15 cellular contexts compared by ENCODE assay signal in genomic region chr3:58799271-58799670, GRCh38.
A peak's percentile ranks its signal among the peaks of the same experiment; 100 is the strongest.
DNase-seq lines count a peak whose midpoint lies in the region; ATAC-seq and TF ChIP-seq lines count a peak whose summit lies in the region.
"Had no signal": no experiment of that assay in that cellular context is flagged by ENCODE, and none has a peak within 500 bp of the region (broad histone marks: within the 10 kb centered on the region; RNA-seq: fewer than 3 reads in every experiment).

No MANE protein-coding gene starts in this region.

- H3K27ac ChIP-seq in 22Rv1: no peak overlapping the region
- H3K27ac ChIP-seq: A549 had no signal

- H3K27ac Mint-ChIP-seq in WTC11 (no peak overlapping the region), nephron progenitor cell (peak overlapping the region; percentile 39)
- H3K27ac Mint-ChIP-seq: CD8-positive, alpha-beta T cell; HFFc6 had no signal

- TF ChIP-seq CTCF in 22Rv1 (IDR thresholded peaks at IDR 0.05) (0 out of 2 replicates have a peak, but pooled peaks have one; percentile 12), LNCaP clone FGC (IDR thresholded peaks at IDR 0.05; ENCODE audit: control insufficient read depth, extremely low read depth, insufficient read depth) (peak; percentile 41), WTC11 (IDR thresholded peaks at IDR 0.05) (no peak), nephron progenitor cell (IDR thresholded peaks at IDR 0.05) (no peak)

- H3K27me3 Mint-ChIP-seq in WTC11 (ENCODE audit: low read depth) (no peaks in the 10 kb centered on the region), nephron progenitor cell (ENCODE audit: low read depth, poor library complexity) (no peaks in the 10 kb centered on the region)

- ATAC-seq in WTC11 (0 out of 2 replicates have a peak, but pooled peaks have one; percentile 38), esophagus mucosa (no peak)
- ATAC-seq: A549; CD8-positive, alpha-beta T cell had no signal

- H3K9me3 Mint-ChIP-seq in WTC11: no peaks in the 10 kb centered on the region
- H3K9me3 Mint-ChIP-seq in nephron progenitor cell: no peaks in the 10 kb centered on the region
- H3K9me3 Mint-ChIP-seq: CD14-positive monocyte; CD8-positive, alpha-beta T cell; HFFc6 had no signal

- H3K4me1 Mint-ChIP-seq in WTC11 (peaks cover 13% of the 10 kb centered on the region), nephron progenitor cell (peaks cover 16% of the 10 kb centered on the region)

- H3K4me3 Mint-ChIP-seq in WTC11 (no peak overlapping the region), nephron progenitor cell (no peak overlapping the region)
- H3K4me3 Mint-ChIP-seq: CD14-positive monocyte; CD8-positive, alpha-beta T cell; HFFc6 had no signal

- H3K36me3 Mint-ChIP-seq in WTC11 (no peaks in the 10 kb centered on the region), nephron progenitor cell (ENCODE audit: low read depth) (peaks cover 13% of the 10 kb centered on the region)
- H3K36me3 Mint-ChIP-seq: CD14-positive monocyte; CD8-positive, alpha-beta T cell had no signal

- CTCF ChIA-PET in WTC11 (lab: Charles Lee): no interaction called here

- no peak overlapping the region for H3K4me3 ChIP-seq in LNCaP clone FGC (ENCODE audit: low read depth, low read length)
- H3K4me3 ChIP-seq: A549 had no signal

- POLR2A ChIA-PET in WTC11 (lab: Charles Lee): no interaction called here

- DNase-seq in LNCaP clone FGC (ENCODE audit: low read depth) (no peak), WTC11 (ENCODE audit: low spot score) (no peak), nephron progenitor cell (no peak), pons (ENCODE audit: low spot score) (no peak), AG20443 (ENCODE audit: low spot score) (no peak)
- DNase-seq: CD8-positive, alpha-beta T cell; COR-L47; DMS153; GF-D8; HCEC 1CT; HFFc6 had no signal

TF ChIP-seq in WTC11, 78 proteins besides CTCF, POLR2A, EP300 and RAD21:
- TF ChIP-seq FOXK1 (CRISPR knock-in tag; IDR thresholded peaks at IDR 0.05) (no peak), TCF7 (CRISPR knock-in tag; IDR thresholded peaks at IDR 0.05; ENCODE audit: low read depth) (no peak), ZNF396 (CRISPR knock-in tag; IDR thresholded peaks at IDR 0.05; ENCODE audit: borderline replicate concordance) (no peak), NFYB (CRISPR knock-in tag; conservative IDR thresholded peaks at IDR 0.05; ENCODE audit: low read depth) (no peak), CREM (CRISPR knock-in tag; IDR thresholded peaks at IDR 0.05) (no peak), TP53 (CRISPR knock-in tag; IDR thresholded peaks at IDR 0.05) (no peak), ZNF317 (CRISPR knock-in tag; IDR thresholded peaks at IDR 0.05; ENCODE audit: borderline replicate concordance, low read depth) (no peak), ZNF232 (CRISPR knock-in tag; IDR thresholded peaks at IDR 0.05) (no peak), ELF4 (CRISPR knock-in tag; IDR thresholded peaks at IDR 0.05; ENCODE audit: low read depth) (no peak)
- TF ChIP-seq, protein P1, sequence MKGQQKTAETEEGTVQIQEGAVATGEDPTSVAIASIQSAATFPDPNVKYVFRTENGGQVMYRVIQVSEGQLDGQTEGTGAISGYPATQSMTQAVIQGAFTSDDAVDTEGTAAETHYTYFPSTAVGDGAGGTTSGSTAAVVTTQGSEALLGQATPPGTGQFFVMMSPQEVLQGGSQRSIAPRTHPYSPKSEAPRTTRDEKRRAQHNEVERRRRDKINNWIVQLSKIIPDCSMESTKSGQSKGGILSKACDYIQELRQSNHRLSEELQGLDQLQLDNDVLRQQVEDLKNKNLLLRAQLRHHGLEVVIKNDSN (CRISPR knock-in tag; IDR thresholded peaks at IDR 0.05): no peak
- TF ChIP-seq, protein P2, sequence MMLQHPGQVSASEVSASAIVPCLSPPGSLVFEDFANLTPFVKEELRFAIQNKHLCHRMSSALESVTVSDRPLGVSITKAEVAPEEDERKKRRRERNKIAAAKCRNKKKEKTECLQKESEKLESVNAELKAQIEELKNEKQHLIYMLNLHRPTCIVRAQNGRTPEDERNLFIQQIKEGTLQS (CRISPR knock-in tag; conservative IDR thresholded peaks at IDR 0.05): no peak
- TF ChIP-seq, protein P3, sequence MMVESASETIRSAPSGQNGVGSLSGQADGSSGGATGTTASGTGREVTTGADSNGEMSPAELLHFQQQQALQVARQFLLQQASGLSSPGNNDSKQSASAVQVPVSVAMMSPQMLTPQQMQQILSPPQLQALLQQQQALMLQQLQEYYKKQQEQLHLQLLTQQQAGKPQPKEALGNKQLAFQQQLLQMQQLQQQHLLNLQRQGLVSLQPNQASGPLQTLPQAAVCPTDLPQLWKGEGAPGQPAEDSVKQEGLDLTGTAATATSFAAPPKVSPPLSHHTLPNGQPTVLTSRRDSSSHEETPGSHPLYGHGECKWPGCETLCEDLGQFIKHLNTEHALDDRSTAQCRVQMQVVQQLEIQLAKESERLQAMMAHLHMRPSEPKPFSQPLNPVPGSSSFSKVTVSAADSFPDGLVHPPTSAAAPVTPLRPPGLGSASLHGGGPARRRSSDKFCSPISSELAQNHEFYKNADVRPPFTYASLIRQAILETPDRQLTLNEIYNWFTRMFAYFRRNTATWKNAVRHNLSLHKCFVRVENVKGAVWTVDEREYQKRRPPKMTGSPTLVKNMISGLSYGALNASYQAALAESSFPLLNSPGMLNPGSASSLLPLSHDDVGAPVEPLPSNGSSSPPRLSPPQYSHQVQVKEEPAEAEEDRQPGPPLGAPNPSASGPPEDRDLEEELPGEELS (CRISPR knock-in tag; IDR thresholded peaks at IDR 0.05): no peak
- TF ChIP-seq, protein P4, sequence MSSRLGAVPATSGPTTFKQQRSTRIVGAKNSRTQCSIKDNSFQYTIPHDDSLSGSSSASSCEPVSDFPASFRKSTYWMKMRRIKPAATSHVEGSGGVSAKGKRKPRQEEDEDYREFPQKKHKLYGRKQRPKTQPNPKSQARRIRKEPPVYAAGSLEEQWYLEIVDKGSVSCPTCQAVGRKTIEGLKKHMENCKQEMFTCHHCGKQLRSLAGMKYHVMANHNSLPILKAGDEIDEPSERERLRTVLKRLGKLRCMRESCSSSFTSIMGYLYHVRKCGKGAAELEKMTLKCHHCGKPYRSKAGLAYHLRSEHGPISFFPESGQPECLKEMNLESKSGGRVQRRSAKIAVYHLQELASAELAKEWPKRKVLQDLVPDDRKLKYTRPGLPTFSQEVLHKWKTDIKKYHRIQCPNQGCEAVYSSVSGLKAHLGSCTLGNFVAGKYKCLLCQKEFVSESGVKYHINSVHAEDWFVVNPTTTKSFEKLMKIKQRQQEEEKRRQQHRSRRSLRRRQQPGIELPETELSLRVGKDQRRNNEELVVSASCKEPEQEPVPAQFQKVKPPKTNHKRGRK (CRISPR knock-in tag; IDR thresholded peaks at IDR 0.05; ENCODE audit: borderline replicate concordance): no peak

Comparison
In these comparisons a context has a peak if more than half of its experiments do, and no peak if none do; other contexts are left out.
1. CTCF ChIP-seq: peak in 22Rv1 (single experiment) and LNCaP clone FGC (single experiment); none in WTC11 (single experiment) and nephron progenitor cell (single experiment).